ENCODE assay signal across 11 cellular contexts in genomic region chr12:81670759-81671158, GRCh38.
"Had no signal": no experiment of that assay in that cellular context is flagged by ENCODE, and none has a peak within 500 bp of the region (broad histone marks: within the 10 kb centered on the region; RNA-seq: fewer than 3 reads in every experiment).

No MANE protein-coding gene starts in this region.

- H3K9me3 Mint-ChIP-seq: GM23338, H9 had no signal

- H3K9me3 ChIP-seq: HAP-1 had no signal

- ATAC-seq: GM23338, HCT116 had no signal

- H3K27ac Mint-ChIP-seq: GM23338, H9, HFFc6 had no signal

- H3K4me2 ChIP-seq: GM23338 had no signal

- H3K4me3 Mint-ChIP-seq: GM23338, H9, HFFc6 had no signal

- FAIRE-seq: H1, H54 had no signal

- H3K4me3 ChIP-seq: GM23248, GM23338, HAP-1 had no signal

- H3K36me3 ChIP-seq: HAP-1 had no signal

- DNase-seq: GM23248, GOT3, H7, H9, HCEC 1CT, HFFc6 had no signal

- H3K9ac ChIP-seq: GM23248 had no signal

- H2AFZ ChIP-seq: GM23248, GM23338 had no signal

- H3K27ac ChIP-seq: GM23248 had no signal
